Comparison of ENCODE assay signal across 8 cellular contexts in the genomic region with DNA sequence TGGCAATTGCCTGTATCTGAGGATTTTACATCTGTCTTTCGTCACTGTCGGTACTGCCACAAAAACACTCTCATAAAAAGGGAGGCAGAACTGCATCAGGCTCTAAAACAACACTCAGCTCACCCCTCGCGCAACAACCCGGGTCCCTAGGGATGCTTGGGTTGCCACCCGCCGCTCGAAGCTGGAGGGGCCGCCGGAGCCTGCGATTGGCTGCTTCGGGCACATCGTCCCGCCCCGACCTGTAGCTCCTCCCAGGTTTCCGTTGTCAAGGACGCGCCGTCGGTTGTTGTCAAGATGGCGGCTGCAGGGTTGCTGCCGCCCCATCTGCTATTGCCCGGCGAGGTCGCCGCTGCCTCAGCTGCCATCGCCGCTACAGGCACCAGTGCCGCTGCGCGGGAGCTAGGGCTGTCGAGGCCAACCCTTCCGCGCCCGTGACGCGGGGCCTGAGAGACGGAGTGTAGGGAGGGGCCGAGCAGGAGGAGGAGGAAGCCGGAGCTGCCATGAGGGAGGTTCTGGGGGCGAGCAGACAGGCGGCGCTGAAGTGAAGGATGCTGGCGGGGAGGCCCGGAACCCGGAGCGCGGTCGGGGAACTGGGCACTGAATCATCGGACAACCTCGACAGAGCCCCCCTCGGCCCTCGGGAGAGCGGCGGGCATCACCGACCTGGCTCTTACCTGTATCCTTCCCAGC. TPM values are rescaled to one million over a fixed set of nuclear protein-coding genes. Genes with fewer than 3 reads are reported as not detected.
DNase-seq lines count a peak whose midpoint lies in the region; ATAC-seq and TF ChIP-seq lines count a peak whose summit lies in the region.

A gene with protein sequence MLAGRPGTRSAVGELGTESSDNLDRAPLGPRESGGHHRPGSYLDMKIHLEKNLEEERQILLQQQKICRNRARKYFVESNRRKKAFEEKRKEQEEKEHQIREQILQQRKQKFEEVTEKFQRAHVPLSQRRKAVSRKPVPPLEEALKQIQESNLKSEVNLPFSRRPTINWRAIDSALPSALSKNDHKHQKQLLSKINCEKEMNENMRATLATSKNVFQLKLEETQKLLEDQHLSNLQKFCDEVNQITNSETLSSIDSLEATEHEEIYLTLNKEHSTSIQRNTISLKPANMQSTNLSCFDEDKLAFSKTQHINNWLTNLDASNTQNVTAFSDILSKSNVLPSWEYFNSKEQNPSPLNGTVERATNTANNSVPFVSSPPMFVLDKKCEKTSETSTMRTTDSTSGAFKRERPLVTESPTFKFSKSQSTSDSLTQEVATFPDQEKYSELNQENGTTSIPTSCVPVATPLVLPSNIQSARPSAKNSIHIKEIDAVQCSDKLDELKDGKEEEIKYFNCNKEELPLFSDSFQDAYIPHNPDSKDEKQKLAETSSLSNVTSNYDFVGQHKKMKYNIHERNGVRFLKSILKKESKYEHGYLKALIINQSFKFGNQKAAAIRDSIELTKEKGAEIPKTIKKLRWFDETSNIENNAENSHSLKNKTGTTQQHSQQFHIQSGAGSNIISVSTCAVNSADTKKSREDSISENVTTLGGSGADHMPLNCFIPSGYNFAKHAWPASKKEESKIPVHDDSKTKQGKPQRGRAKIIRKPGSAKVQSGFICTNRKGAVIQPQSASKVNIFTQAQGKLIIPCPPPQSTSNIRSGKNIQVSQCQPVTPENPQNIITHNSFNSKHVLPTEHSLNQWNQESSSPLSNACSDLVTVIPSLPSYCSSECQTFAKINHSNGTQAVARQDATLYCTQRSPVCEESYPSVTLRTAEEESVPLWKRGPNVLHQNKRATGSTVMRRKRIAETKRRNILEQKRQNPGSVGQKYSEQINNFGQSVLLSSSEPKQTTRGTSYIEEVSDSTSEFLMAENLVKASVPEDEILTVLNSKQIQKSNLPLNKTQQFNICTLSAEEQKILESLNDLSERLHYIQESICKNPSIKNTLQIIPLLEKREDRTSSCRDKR (plus strand): TSS at position 274 of the 690 bp plus-strand sequence. CDS start 275 bp downstream, at position 549.

- H3K4me3 Mint-ChIP-seq in activated T-cell treated with anti-CD3 and anti-CD28 coated beads, Interleukin-2, amount 50 U/mL, for 4 hours: peak within 1 kb of the TSS; percentile 93

- H3K9me2 ChIP-seq in OCI-LY1 (ENCODE audit: low read depth, low read length): no peaks in the 10 kb centered on the region

- H3K4me2 ChIP-seq in OCI-LY1 (ENCODE audit: low read length): peak within 1 kb of the TSS; percentile 73

- H3K4me3 ChIP-seq in HUES48 (ENCODE audit: low read depth, low read length) (peak within 1 kb of the TSS; percentile 86), OCI-LY1 (ENCODE audit: low read depth, low read length, poor library complexity, severe bottlenecking) (peak within 1 kb of the TSS; percentile 70), muscle layer of colon (ENCODE audit: low read depth in 1 of 2, low read length in 2 of 2) (peak within 1 kb of the TSS; percentile 68 to 85)

- H3K27me3 ChIP-seq in HUES48 (ENCODE audit: control insufficient read depth, insufficient read depth, low read length) (no peaks in the 10 kb centered on the region), OCI-LY1 (ENCODE audit: insufficient read depth, low read length) (no peaks in the 10 kb centered on the region), muscle layer of colon (ENCODE audit: control insufficient read depth in 1 of 2, insufficient read depth in 2 of 2, low read length in 2 of 2) (no peaks in the 10 kb centered on the region)

- H3K9me3 Mint-ChIP-seq in activated T-cell treated with anti-CD3 and anti-CD28 coated beads, Interleukin-2, amount 50 U/mL, for 4 hours: no peaks in the 10 kb centered on the region

- H3K27ac ChIP-seq in HUES48 (ENCODE audit: low read depth, low read length): peak within 1 kb of the TSS; percentile 74
- peak within 1 kb of the TSS; percentile 94 for H3K27ac ChIP-seq in OCI-LY1 (ENCODE audit: low read depth, low read length, poor library complexity, severe bottlenecking)
- peak within 1 kb of the TSS; percentile 89 for H3K27ac ChIP-seq in muscle layer of colon (ENCODE audit: low read depth, low read length)

- TF ChIP-seq CTCF in OCI-LY1 (IDR thresholded peaks at IDR 0.05; ENCODE audit: low read length): peak; percentile 46

- H3K36me3 Mint-ChIP-seq in activated T-cell treated with anti-CD3 and anti-CD28 coated beads, Interleukin-2, amount 50 U/mL, for 4 hours (ENCODE audit: insufficient read depth): no peaks in the 10 kb centered on the region

- DNase-seq in COR-L47 (lab: John Stamatoyannopoulos, UW): peak; percentile 92
- peak; percentile 92 for DNase-seq in activated T-cell treated with anti-CD3 and anti-CD28 coated beads, Interleukin-2, amount 50 U/mL, for 4 hours
- peak; percentile 92 to 93 for DNase-seq in stimulated activated CD8-positive, alpha-beta memory T cell treated with anti-CD3 and anti-CD28 coated beads, Interleukin-7, amount 100 ng/mL, for 1 hour (ENCODE audit: low read depth in 2 of 2)

- H3K9me3 ChIP-seq in HUES48 (ENCODE audit: control insufficient read depth, insufficient read depth, low read length) (no peaks in the 10 kb centered on the region), OCI-LY1 (ENCODE audit: low read length) (no peaks in the 10 kb centered on the region), muscle layer of colon (ENCODE audit: low read length) (no peaks in the 10 kb centered on the region)

- ATAC-seq in GM21423 (IDR thresholded peaks at IDR 0.05; ENCODE audit: unreplicated experiment): peak; percentile 100
- peak; percentile 97 to 98 for ATAC-seq in activated T-cell treated with anti-CD3 and anti-CD28 coated beads, Interleukin-2, amount 50 U/mL, for 4 hours
- ATAC-seq in esophagus mucosa: peak; percentile 95

- H3K4me1 Mint-ChIP-seq in activated T-cell treated with anti-CD3 and anti-CD28 coated beads, Interleukin-2, amount 50 U/mL, for 4 hours (ENCODE audit: low read depth): peaks cover 28% of the 10 kb centered on the region

- H3K4me1 ChIP-seq in HUES48 (ENCODE audit: control insufficient read depth, insufficient read depth, low read length) (peaks cover 16% of the 10 kb centered on the region), OCI-LY1 (ENCODE audit: insufficient read depth, low read length, severe bottlenecking) (peaks cover 50% of the 10 kb centered on the region), muscle layer of colon (ENCODE audit: insufficient read depth, low read length) (peaks cover 20% of the 10 kb centered on the region)

- H3K27me3 Mint-ChIP-seq in activated T-cell treated with anti-CD3 and anti-CD28 coated beads, Interleukin-2, amount 50 U/mL, for 4 hours (ENCODE audit: low read depth): no peaks in the 10 kb centered on the region

- H3F3A ChIP-seq in OCI-LY1 (ENCODE audit: insufficient read depth, low read length): no peaks in the 10 kb centered on the region

- peak within 1 kb of the TSS; percentile 9; the same call in 1 of the 2 replicates for H2AFZ ChIP-seq in OCI-LY1 (ENCODE audit: low read length)

- H3K79me2 ChIP-seq in OCI-LY1 (ENCODE audit: insufficient read depth, low read length): 0 out of 2 replicates have a peak, but pooled peaks cover 5% of the 10 kb centered on the region

- H4K20me1 ChIP-seq in OCI-LY1 (ENCODE audit: insufficient read depth, low read length): no peaks in the 10 kb centered on the region

- H3K9ac ChIP-seq in HUES48 (ENCODE audit: low read depth, low read length): peak within 1 kb of the TSS; percentile 50; the same call in 1 of the 2 replicates
- H3K9ac ChIP-seq in OCI-LY1 (ENCODE audit: low read length): peak within 1 kb of the TSS; percentile 76
- H3K9ac ChIP-seq in muscle layer of colon (ENCODE audit: low read length): peak within 1 kb of the TSS; percentile 15

- no peaks in the 10 kb centered on the region for H3K36me3 ChIP-seq in HUES48 (ENCODE audit: control insufficient read depth, insufficient read depth, low read length)
- H3K36me3 ChIP-seq in OCI-LY1 (ENCODE audit: insufficient read depth, low read length): no peaks in the 10 kb centered on the region
- no peaks in the 10 kb centered on the region for H3K36me3 ChIP-seq in muscle layer of colon (ENCODE audit: insufficient read depth, low read length)

RNA-seq across cellular contexts. Expression of the gene that starts here (rescaled TPM):
- under 1 TPM; 0.58 to 0.90 (median 0.63) TPM for total RNA-seq in activated T-cell treated with anti-CD3 and anti-CD28 coated beads, Interleukin-2, amount 50 U/mL, for 4 hours
- 1.2 TPM for total RNA-seq in esophagus mucosa

Comparison
In these comparisons a context has a peak if more than half of its experiments do, and no peak if none do; other contexts are left out.
1. Peak in every context shown above with its lines: DNase-seq, ATAC-seq, H3K4me3 ChIP-seq and H3K27ac ChIP-seq.
2. Peak in DNase-seq and ATAC-seq in activated T-cell treated with anti-CD3 and anti-CD28 coated beads, Interleukin-2, amount 50 U/mL, for 4 hours; RNA of the gene not detected or under 1 TPM.
3. H3K9ac ChIP-seq: peak in every context shown above with its lines; median percentile 76 in OCI-LY1; 50 in HUES48; 15 in muscle layer of colon.